Comparison of ENCODE assay signal across 15 cellular contexts in genomic region chr2:187566712-187567111, GRCh38. TPM values are rescaled to one million over a fixed set of nuclear protein-coding genes. Genes with fewer than 3 reads are reported as not detected.
DNase-seq lines count a peak whose midpoint lies in the region; ATAC-seq, FAIRE-seq and TF ChIP-seq lines count a peak whose summit lies in the region.
"Had no signal": no experiment of that assay in that cellular context is flagged by ENCODE, and none has a peak within 500 bp of the region (broad histone marks: within the 10 kb centered on the region; RNA-seq: fewer than 3 reads in every experiment).

No MANE protein-coding gene starts in this region.

- peak overlapping the region; percentile 30 for H2BK120ac ChIP-seq in H1 (replicated peaks; ENCODE audit: low read depth, low read length)

- 0 out of 2 replicates have a peak overlapping the region, but pooled peaks have one; percentile 6 for H2AFZ ChIP-seq in H1 (ENCODE audit: low read length)

- TF ChIP-seq CTCF in H1 (IDR thresholded peaks at IDR 0.05; ENCODE audit: control extremely low read depth in 1 of 3, insufficient read depth in 1 of 3, low read depth in 1 of 3, low read length in 3 of 3), result no peak
- TF ChIP-seq CTCF in osteocyte (IDR thresholded peaks at IDR 0.05), result no peak

- H2BK20ac ChIP-seq in H1 (ENCODE audit: low read length), result no peak overlapping the region

- no peaks in the 10 kb centered on the region for H3K27me3 Mint-ChIP-seq in osteocyte (ENCODE audit: unreplicated experiment)

- no peaks in the 10 kb centered on the region for H3K79me1 ChIP-seq in H1 (ENCODE audit: low read depth, low read length)

- peak overlapping the region in 1 of 2 experiments; percentile 1; a peak in 2 of 4 replicates for H3K4me2 ChIP-seq in H1 (ENCODE audit: insufficient read depth in 1 of 2, low read depth in 2 of 2, low read length in 2 of 2)
- H3K4me2 ChIP-seq: BLaER1 had no signal

- TF ChIP-seq POLR2A in H54 (IDR thresholded peaks at IDR 0.05; ENCODE audit: low read depth, low read length) (no peak), H1 (IDR thresholded peaks at IDR 0.05; ENCODE audit: control extremely low read depth in 1 of 2, low read depth in 2 of 2, low read length in 2 of 2) (no peak)

- CTCF ChIA-PET in H1 (lab: Charles Lee; ENCODE audit: partially characterized antibody), result interaction anchor here (0.6 to 6.2 kb wide), 6 partner anchors 13 to 1746 kb away, joined by 3 to 36 read pairs (median 10); no protein-coding TSS in a partner anchor

- H3K27ac ChIP-seq in HUES64 (ENCODE audit: low read depth, low read length) (peak overlapping the region; percentile 38), H1 (ENCODE audit: low read depth, low read length) (no peak overlapping the region)
- H3K27ac ChIP-seq: BLaER1 had no signal

- peak overlapping the region; percentile 3; the same call in 1 of the 2 replicates for H3K9ac ChIP-seq in HUES64 (ENCODE audit: low read depth, low read length)
- no peak overlapping the region for H3K9ac ChIP-seq in H1 (replicated peaks in 1 of 4; ENCODE audit: extremely low read depth in 1 of 4, low read depth in 3 of 4, low read length in 3 of 4)
- H3K9ac ChIP-seq: BLaER1 had no signal

- no peak overlapping the region for H3K4ac ChIP-seq in H1 (replicated peaks; ENCODE audit: insufficient read length, low read depth, low read length)

- peak overlapping the region; percentile 32; the same call in 1 of the 2 replicates for H2BK5ac ChIP-seq in H1 (ENCODE audit: low read depth, low read length)

- WGBS in HUES64, result 90% methylated on average over 1 of the region's 1 CpG
- 56% methylated on average over 1 of the region's 1 CpG; no CpG with 5 or more reads in 1 of the 2 experiments for WGBS in H1 (ENCODE audit: extremely low coverage in 1 of 2, insufficient coverage in 1 of 2, insufficient read length in 1 of 2, insufficient replicate concordance in 2 of 2, low coverage in 1 of 2, low lambda C conversion rate in 2 of 2, missing lambda C conversion rate in 1 of 2), 2 experiments

- H4K20me1 ChIP-seq in H1 (replicated peaks in 1 of 2; ENCODE audit: control insufficient read depth in 1 of 2, insufficient read depth in 2 of 2, low read length in 2 of 2), result no peaks in the 10 kb centered on the region
- H4K20me1 ChIP-seq: BLaER1 had no signal

- no peak overlapping the region for H3K4me3 Mint-ChIP-seq in osteocyte (ENCODE audit: unreplicated experiment)

- H2BK15ac ChIP-seq in H1 (ENCODE audit: low read length), result no peak overlapping the region

- H3K79me2 ChIP-seq in H1 (ENCODE audit: control insufficient read depth in 1 of 2, insufficient read depth in 2 of 2, low read length in 2 of 2), result peaks cover 0 to 27% of the 10 kb centered on the region in 2 experiments; a peak in 3 of 4 replicates

- POLR2A ChIA-PET in H1 (lab: Charles Lee; ENCODE audit: partially characterized antibody), result interaction anchor here (0.7 to 1.9 kb wide), 3 partner anchors 11 to 47 kb away, joined by 3 to 6 read pairs (median 4); no protein-coding TSS in a partner anchor

- peak overlapping the region; percentile 18 for H4K5ac ChIP-seq in H1 (ENCODE audit: insufficient read length, low read depth, low read length)

- peaks cover 24% of the 10 kb centered on the region for H3K4me1 ChIP-seq in HUES64 (ENCODE audit: insufficient read depth, low read length)
- peaks cover 0 to 7% (median 0%) of the 10 kb centered on the region in 4 experiments; a peak in 2 of 7 replicates for H3K4me1 ChIP-seq in H1 (replicated peaks in 1 of 4; ENCODE audit: control insufficient read depth in 3 of 4, insufficient read depth in 4 of 4, low read length in 3 of 4)
- H3K4me1 ChIP-seq: BLaER1 had no signal

- H3K36me3 ChIP-seq in HUES64 (ENCODE audit: insufficient read depth, low read length) (no peaks in the 10 kb centered on the region), H1 (ENCODE audit: control insufficient read depth in 2 of 4, insufficient read depth in 4 of 4, low read length in 3 of 4) (no peaks in the 10 kb centered on the region; a peak in 1 of 8 replicates)
- H3K36me3 ChIP-seq: BLaER1 had no signal

- H3K23ac ChIP-seq in H1 (ENCODE audit: insufficient read length), result no peak overlapping the region

- peak overlapping the region; percentile 48 for H3K27ac Mint-ChIP-seq in osteocyte (ENCODE audit: unreplicated experiment)

- H2AK5ac ChIP-seq in H1 (ENCODE audit: low read depth, low read length), result no peak overlapping the region; the same call in 1 of the 2 replicates

- H3K9me3 Mint-ChIP-seq in osteocyte (ENCODE audit: unreplicated experiment), result no peaks in the 10 kb centered on the region

- H3K36me3 Mint-ChIP-seq in osteocyte (ENCODE audit: unreplicated experiment), result no peaks in the 10 kb centered on the region

- H2BK12ac ChIP-seq in H1 (ENCODE audit: low read depth, low read length), result no peak overlapping the region

- no peak overlapping the region for H3K4me3 ChIP-seq in HUES64 (ENCODE audit: low read length)
- H3K4me3 ChIP-seq in H1 (ENCODE audit: extremely low read depth in 1 of 4, insufficient read depth in 2 of 4, low read depth in 3 of 4, low read length in 4 of 4), result no peak overlapping the region; a peak in 1 of 8 replicates
- H3K4me3 ChIP-seq: BLaER1 had no signal

- peaks cover 28% of the 10 kb centered on the region for H3K4me1 Mint-ChIP-seq in osteocyte (ENCODE audit: unreplicated experiment)

- no peaks in the 10 kb centered on the region for H3K27me3 ChIP-seq in HUES64 (ENCODE audit: insufficient read depth, low read length)
- H3K27me3 ChIP-seq in H1 (replicated peaks in 1 of 4; ENCODE audit: control insufficient read depth in 3 of 4, extremely low read depth in 1 of 4, insufficient read depth in 3 of 4, low read length in 3 of 4), result no peaks in the 10 kb centered on the region
- H3K27me3 ChIP-seq: BLaER1 had no signal

- intact Hi-C loops in Right ventricle myocardium superior (cut with DNase I), result no loop called here

- no peak overlapping the region; the same call in 1 of the 2 replicates for H3K18ac ChIP-seq in H1 (ENCODE audit: extremely low read depth, low read length)

- H3K9me3 ChIP-seq in HUES64 (ENCODE audit: insufficient read depth, low read depth, low read length) (no peaks in the 10 kb centered on the region), H1 (ENCODE audit: insufficient read depth in 2 of 2, low read depth in 1 of 2, low read length in 1 of 2) (no peaks in the 10 kb centered on the region)
- H3K9me3 ChIP-seq: BLaER1 had no signal

- H3K56ac ChIP-seq in H1 (replicated peaks; ENCODE audit: insufficient read length, low read depth, low read length), result peak overlapping the region; percentile 13

- no peaks in the 10 kb centered on the region; the same call in 1 of the 2 replicates for H3K23me2 ChIP-seq in H1 (ENCODE audit: low read depth, low read length)

- peak; percentile 20 for FAIRE-seq in H54 (lab: Jason Lieb, UNC)
- FAIRE-seq in H1 (lab: Jason Lieb, UNC), result no peak

- no peak for ATAC-seq in Right ventricle myocardium superior (ENCODE audit: poor library complexity)
- ATAC-seq: PC-3 had no signal

- H4K91ac ChIP-seq in H1 (replicated peaks; ENCODE audit: insufficient read length, low read length), result peak overlapping the region; percentile 8

- H3K14ac ChIP-seq in H1 (ENCODE audit: insufficient read length), result no peak overlapping the region

- TF ChIP-seq RAD21 in H1 (IDR thresholded peaks at IDR 0.05 in 1 of 2, conservative IDR thresholded peaks at IDR 0.05 in 1 of 2; ENCODE audit: low read depth in 2 of 2, low read length in 2 of 2), result no peak

- no peak for TF ChIP-seq EP300 in H1 (IDR thresholded peaks at IDR 0.05; ENCODE audit: borderline replicate concordance in 1 of 2, low read depth in 2 of 2, low read length in 2 of 2)

- no peak overlapping the region for H4K8ac ChIP-seq in H1 (ENCODE audit: extremely low read depth, insufficient read depth, low read length)

- no peak for DNase-seq in H54 (ENCODE audit: insufficient read length, low spot score)
- no peak for DNase-seq in H1 (ENCODE audit: low read depth in 1 of 2, low spot score in 2 of 2)
- DNase-seq in osteocyte (ENCODE audit: extremely low spot score, unreplicated experiment), result no peak
- no peak for DNase-seq in SKM-1 (lab: John Stamatoyannopoulos, UW; ENCODE audit: unreplicated experiment)
- DNase-seq in Right ventricle myocardium superior, result no peak
- no peak for DNase-seq in COLO829 (ENCODE audit: low spot score)
- DNase-seq: GOT3, MV-4-11, NCI-H1436 treated with DMSO at 0.1 percent for 48 hours, NCI-H2081, NCI-H345, NCI-H526 treated with DMSO at 0.1 percent for 48 hours, PC-3 had no signal

TF ChIP-seq in H1, 55 proteins besides CTCF, POLR2A, EP300 and RAD21 (continues in another document):
- TF ChIP-seq SP1 (IDR thresholded peaks at IDR 0.05; ENCODE audit: low read depth, low read length) (no peak), BRCA1 (IDR thresholded peaks at IDR 0.05; ENCODE audit: low read depth, low read length) (no peak), JUN (IDR thresholded peaks at IDR 0.05; ENCODE audit: low read depth, low read length) (no peak), EZH2 (IDR thresholded peaks at IDR 0.05; ENCODE audit: low read depth, low read length, severe bottlenecking) (no peak), YY1 (IDR thresholded peaks at IDR 0.05; ENCODE audit: low read depth, low read length) (no peak), E2F6 (IDR thresholded peaks at IDR 0.05) (no peak), CBX5 (IDR thresholded peaks at IDR 0.05; ENCODE audit: low read depth, low read length) (no peak), NANOG (IDR thresholded peaks at IDR 0.05; ENCODE audit: insufficient read depth, low read depth, low read length, poor library complexity, severe bottlenecking) (no peak), TAF7 (optimal IDR thresholded peaks at IDR 0.05; ENCODE audit: borderline replicate concordance, low read depth, low read length) (no peak), SP4 (IDR thresholded peaks at IDR 0.05; ENCODE audit: low read length) (no peak), CREB1 (IDR thresholded peaks at IDR 0.05) (no peak)

RNA-seq across cellular contexts. Expression of gene TFPI, which starts 12.5 kb away (rescaled TPM):
- polyA plus RNA-seq in HUES64 (2013, experiment 1 of 2), result 23.2 TPM
- polyA plus RNA-seq in HUES64 (2013, experiment 2 of 2), result 32.7 TPM
- total RNA-seq in H1 (2021; fragmentation: NEBNext Ultra II Directional; extraction: Animal tissue kit (Norgen Biotek cat#: 25700)), result 6.8 and 7.1 TPM in 2 replicates
- 0.71 and 2.0 TPM in 2 replicates for polyA plus RNA-seq in H1 (2011; rRNA removed)
- polyA plus RNA-seq in H1 (2011; cell fraction: cytosol; rRNA removed), result 0.89 TPM
- polyA plus RNA-seq in H1 (2011; cell fraction: nucleus; rRNA removed), result 1.0 TPM
- polyA plus RNA-seq in H1 (2012, experiment 1 of 2), result 3.1 to 9.6 TPM (median 3.9 TPM) in 4 replicates
- 0.25 TPM for polyA plus RNA-seq in H1 (2012, experiment 2 of 2)
- 6.4 TPM for polyA plus RNA-seq in H1 (2013, experiment 1 of 2)
- polyA plus RNA-seq in H1 (2013, experiment 2 of 2), result 6.3 TPM
- 2.4 and 3.7 TPM in 2 replicates for polyA minus RNA-seq in H1 (2011; rRNA and poly(A)+ RNA removed)
- 3.3 TPM for polyA minus RNA-seq in H1 (2011; cell fraction: cytosol; rRNA and poly(A)+ RNA removed)
- polyA minus RNA-seq in H1 (2011; cell fraction: nucleus; rRNA and poly(A)+ RNA removed), result 5.6 TPM
- total RNA-seq in osteocyte, result 325 and 334 TPM in 2 replicates
- total RNA-seq in Right ventricle myocardium superior, result 24.3 TPM

Comparison
In these comparisons a context has a peak if more than half of its experiments do, and no peak if none do; other contexts are left out.
1. RNA of gene TFPI, which starts 12.5 kb away (total RNA-seq): 325 to 334 TPM in osteocyte; 24.3 TPM in Right ventricle myocardium superior (single experiment) and 6.8 to 7.1 TPM in H1; every median in the first group is over 10 times any median in the second.